ENCODE assay signal across 12 cellular contexts in genomic region chr6:129644567-129645015, GRCh38.
DNase-seq lines count a peak whose midpoint lies in the region; ATAC-seq and TF ChIP-seq lines count a peak whose summit lies in the region.
"Had no signal": no experiment of that assay in that cellular context is flagged by ENCODE, and none has a peak within 500 bp of the region (broad histone marks: within the 10 kb centered on the region; RNA-seq: fewer than 3 reads in every experiment).

No MANE protein-coding gene starts in this region.

- no peak for TF ChIP-seq POLR2A in vagina (IDR thresholded peaks at IDR 0.05)

- ATAC-seq in Right ventricle myocardium inferior (no peak), left lung (peak; percentile 42), HG03520 (IDR thresholded peaks at IDR 0.05; ENCODE audit: unreplicated experiment) (no peak), GM19463 (IDR thresholded peaks at IDR 0.05; ENCODE audit: unreplicated experiment) (no peak)

- H3K4me3 ChIP-seq in left ventricle myocardium inferior (no peak overlapping the region), brain microvascular endothelial cell (ENCODE audit: low read depth, low read length) (no peak overlapping the region), left lung (no peak overlapping the region), vagina (no peak overlapping the region)

- H3K36me3 ChIP-seq in left ventricle myocardium inferior, result no peaks in the 10 kb centered on the region
- H3K36me3 ChIP-seq in brain microvascular endothelial cell (replicated peaks), result no peaks in the 10 kb centered on the region
- H3K36me3 ChIP-seq in left lung, result peaks cover 0 to 3% of the 10 kb centered on the region in 2 donors
- no peaks in the 10 kb centered on the region for H3K36me3 ChIP-seq in vagina

- peak overlapping the region; percentile 67 for H3K27ac ChIP-seq in left ventricle myocardium inferior (replicated peaks)
- peak overlapping the region; percentile 71 for H3K27ac ChIP-seq in brain microvascular endothelial cell
- peak overlapping the region; percentile 14 to 51 for H3K27ac ChIP-seq in left lung
- peak overlapping the region; percentile 53 for H3K27ac ChIP-seq in vagina

- DNase-seq in left ventricle myocardium inferior (no peak), Right ventricle myocardium inferior (ENCODE audit: missing footprints) (no peak), brain microvascular endothelial cell (no peak), left lung (no peak), vagina (ENCODE audit: extremely low spot score in 2 of 2) (no peak), KG1 (lab: John Stamatoyannopoulos, UW) (no peak)
- DNase-seq: activated CD8-positive, alpha-beta memory T cell treated with anti-CD3 and anti-CD28 coated beads, Interleukin-2, amount 50 U/mL, for 48 hours; NCI-H748 treated with DMSO at 0.1 percent for 48 hours; right cardiac atrium; stimulated activated CD8-positive, alpha-beta memory T cell treated with anti-CD3 and anti-CD28 coated beads, Interleukin-4, amount 100 ng/mL, for 48 hours had no signal

- H3K9me3 ChIP-seq in left ventricle myocardium inferior (replicated peaks), result no peaks in the 10 kb centered on the region
- H3K9me3 ChIP-seq in left lung, result no peaks in the 10 kb centered on the region
- no peaks in the 10 kb centered on the region for H3K9me3 ChIP-seq in vagina

- in situ Hi-C loops in brain microvascular endothelial cell (cut with HindIII; ENCODE audit: low pct_ligation_motif_present, low sequenced_read_pairs), result no loop called here

- intact Hi-C loops in left ventricle myocardium inferior (cut with micrococcal nuclease) (no loop called here), Right ventricle myocardium inferior (cut with DNase I) (no loop called here), left lung (cut with DNase I) (no loop called here), vagina (cut with DNase I) (no loop called here)

- H3K27me3 ChIP-seq in left ventricle myocardium inferior (ENCODE audit: low read depth), result no peaks in the 10 kb centered on the region
- no peaks in the 10 kb centered on the region for H3K27me3 ChIP-seq in brain microvascular endothelial cell (replicated peaks)
- H3K27me3 ChIP-seq in left lung, result no peaks in the 10 kb centered on the region
- H3K27me3 ChIP-seq in vagina, result no peaks in the 10 kb centered on the region

- H3K4me1 ChIP-seq in left ventricle myocardium inferior, result peaks cover 46% of the 10 kb centered on the region
- peaks cover 20 to 36% of the 10 kb centered on the region in 2 donors for H3K4me1 ChIP-seq in left lung
- H3K4me1 ChIP-seq in vagina, result peaks cover 25% of the 10 kb centered on the region

- no peak for TF ChIP-seq CTCF in left ventricle myocardium inferior (IDR thresholded peaks at IDR 0.05; ENCODE audit: borderline replicate concordance)
- no peak for TF ChIP-seq CTCF in brain microvascular endothelial cell (IDR thresholded peaks at IDR 0.05; ENCODE audit: low read depth, low read length, missing control alignments)
- no peak for TF ChIP-seq CTCF in left lung (IDR thresholded peaks at IDR 0.05)
- no peak for TF ChIP-seq CTCF in vagina (IDR thresholded peaks at IDR 0.05)
